Comparison of ENCODE assay signal across 27 cellular contexts in the genomic region with DNA sequence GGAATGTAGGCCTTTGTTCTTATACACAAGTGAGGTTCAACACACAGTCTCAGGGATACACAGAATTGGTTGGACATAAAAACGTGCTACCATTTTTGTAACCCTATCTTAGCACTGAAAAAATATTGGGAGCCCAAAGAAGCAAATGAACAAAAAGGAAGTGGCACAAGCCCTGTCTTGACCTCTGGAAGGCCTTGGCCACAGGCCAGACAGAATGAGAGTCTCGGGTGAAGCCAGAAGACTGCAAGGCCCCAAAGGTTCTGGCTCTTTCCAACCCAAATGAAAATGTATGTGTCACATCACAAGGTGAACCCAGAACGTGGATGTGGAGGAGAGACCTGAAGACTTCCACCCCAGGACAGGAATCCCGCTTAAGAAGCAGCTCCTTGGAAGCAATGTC.
"Had no signal": no experiment of that assay in that cellular context is flagged by ENCODE, and none has a peak within 500 bp of the region (broad histone marks: within the 10 kb centered on the region; RNA-seq: fewer than 3 reads in every experiment).

No MANE protein-coding gene starts in this region.

- H3K27ac ChIP-seq: left lung, neural progenitor cell, ovary, skin epidermis, stomach, testis, thyroid gland, transverse colon, upper lobe of left lung, vagina had no signal

- DNase-seq: immature natural killer cell; kidney; left colon; left lung; mesendoderm; naive B cell; natural killer cell; nephron progenitor cell; ovary; retina; right cardiac atrium; stimulated activated CD4-positive, alpha-beta T cell treated with anti-CD3 and anti-CD28 coated beads, Interleukin-12 subunit alpha, Interleukin-12 subunit beta, amount 100 ng/mL, for 4 hours; stimulated activated CD4-positive, alpha-beta T cell treated with anti-CD3 and anti-CD28 coated beads, Interleukin-15, amount 100 ng/mL, for 24 hours; stimulated activated CD4-positive, alpha-beta T cell treated with anti-CD3 and anti-CD28 coated beads, Interleukin-2, amount 100 ng/mL, for 24 hours; stimulated activated CD4-positive, alpha-beta T cell treated with anti-CD3 and anti-CD28 coated beads, Interleukin-4, amount 100 ng/mL, for 1 hour; stimulated activated naive B cell treated with anti-CD40 and anti-IgM and Interleukin-4, amounts not matched to agents 10 μg/mL and 1 μg/mL and 100 μg/mL, for 72 hours; stimulated activated naive CD8-positive, alpha-beta T cell treated with anti-CD3 and anti-CD28 coated beads, Interleukin-15, Interleukin-2, amounts not matched to agents 100 U/mL and 50 U/mL, for 24 hours; stomach; testis; thyroid gland; transverse colon; upper lobe of left lung had no signal

- H2AFZ ChIP-seq: neural progenitor cell had no signal

- H3K9ac ChIP-seq: neural progenitor cell had no signal

- ATAC-seq: left colon; left lung; natural killer cell; right cardiac atrium; sciatic nerve; stimulated activated naive B cell treated with anti-CD40 and anti-IgM and Interleukin-4, amounts not matched to agents 10 μg/mL and 1 μg/mL and 100 μg/mL, for 72 hours; stimulated activated naive CD8-positive, alpha-beta T cell treated with anti-CD3 and anti-CD28 coated beads, Interleukin-15, Interleukin-2, amounts not matched to agents 100 U/mL and 50 U/mL, for 24 hours had no signal

- H3K4me3 ChIP-seq: left lung, lung, neural progenitor cell, ovary, skin epidermis, stomach, testis, thyroid gland, transverse colon, upper lobe of left lung, vagina had no signal

- H3K4me2 ChIP-seq: neural progenitor cell had no signal

- H3K36me3 ChIP-seq: left lung, neural progenitor cell, ovary, stomach, thyroid gland, transverse colon, upper lobe of left lung, vagina had no signal

- H3K4me1 ChIP-seq: left lung, neural progenitor cell, stomach, testis, transverse colon, upper lobe of left lung, vagina had no signal

- H3K9me3 ChIP-seq: left lung, ovary, stomach, testis, thyroid gland, transverse colon, upper lobe of left lung, vagina had no signal

- H3K27me3 ChIP-seq: left lung, neural progenitor cell, ovary, stomach, testis, thyroid gland, transverse colon, upper lobe of left lung, vagina had no signal
